In the genomic region with DNA sequence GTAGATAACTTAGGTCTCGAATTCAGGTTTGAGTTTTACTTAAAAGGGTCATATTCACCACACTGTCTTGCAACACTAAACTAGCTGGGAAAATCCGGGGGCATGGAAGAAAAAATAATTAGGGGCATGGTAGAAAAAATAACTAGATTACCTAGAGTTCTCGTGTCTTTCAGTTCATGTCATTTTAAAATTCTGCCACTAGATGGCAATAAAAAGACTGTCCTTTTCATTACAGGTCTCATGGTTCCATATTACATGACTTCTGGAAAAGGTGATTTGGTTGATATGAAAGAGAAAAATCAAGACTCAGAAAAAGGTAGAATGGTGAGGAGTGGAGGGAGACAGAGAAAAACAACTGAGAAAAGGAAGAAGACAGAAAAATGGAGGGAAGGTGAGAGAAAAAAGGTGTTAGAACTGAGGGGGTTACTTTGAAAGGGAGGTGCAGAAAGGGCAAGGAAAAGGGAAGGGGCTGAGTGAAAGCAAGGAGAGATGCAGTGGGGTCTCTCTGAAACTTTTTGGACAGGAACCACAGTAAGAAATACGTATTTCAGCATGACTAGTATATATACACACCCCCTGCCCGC, we compare ENCODE assay signal across 8 cellular contexts.
A peak's percentile ranks its signal among the peaks of the same experiment; 100 is the strongest.
DNase-seq lines count a peak whose midpoint lies in the region; ATAC-seq and TF ChIP-seq lines count a peak whose summit lies in the region.

No MANE protein-coding gene starts in this region.

- H3K4me1 Mint-ChIP-seq in endothelial cell (ENCODE audit: unreplicated experiment) = peaks cover 9% of the 10 kb centered on the region
- H3K4me1 Mint-ChIP-seq in naive thymus-derived CD4-positive, alpha-beta T cell = peaks cover 5 to 71% (median 43%) of the 10 kb centered on the region in 7 donors

- H3F3A ChIP-seq in PC-9 (ENCODE audit: insufficient read depth, low read depth) = no peaks in the 10 kb centered on the region

- no peaks in the 10 kb centered on the region for H3K4me1 ChIP-seq in PC-9 (replicated peaks; ENCODE audit: insufficient read depth)
- H3K4me1 ChIP-seq in naive thymus-derived CD4-positive, alpha-beta T cell (ENCODE audit: control insufficient read depth in 2 of 2, insufficient read depth in 2 of 2, low read length in 2 of 2) = peaks cover 7 to 41% of the 10 kb centered on the region in 2 donors

- H3K9me2 ChIP-seq in PC-9 (ENCODE audit: insufficient read depth) = no peaks in the 10 kb centered on the region

- no peaks in the 10 kb centered on the region for H3K9me3 Mint-ChIP-seq in endothelial cell (ENCODE audit: unreplicated experiment)
- no peaks in the 10 kb centered on the region for H3K9me3 Mint-ChIP-seq in naive thymus-derived CD4-positive, alpha-beta T cell

- ATAC-seq in GM18511 (IDR thresholded peaks at IDR 0.05; ENCODE audit: unreplicated experiment) (peak; percentile 75), HG03442 (IDR thresholded peaks at IDR 0.05; ENCODE audit: unreplicated experiment) (peak; percentile 68)
- peak; percentile 64 for ATAC-seq in naive thymus-derived CD4-positive, alpha-beta T cell

- H2AFZ ChIP-seq in PC-9 = no peak overlapping the region

- H3K9me3 ChIP-seq in PC-9 (ENCODE audit: insufficient read depth, low read depth) = no peaks in the 10 kb centered on the region
- H3K9me3 ChIP-seq in naive thymus-derived CD4-positive, alpha-beta T cell (ENCODE audit: control insufficient read depth in 2 of 3, low read length in 3 of 3) = no peaks in the 10 kb centered on the region

- no peaks in the 10 kb centered on the region for H3K27me3 Mint-ChIP-seq in endothelial cell (ENCODE audit: unreplicated experiment)
- H3K27me3 Mint-ChIP-seq in naive thymus-derived CD4-positive, alpha-beta T cell = no peaks in the 10 kb centered on the region

- no peaks in the 10 kb centered on the region for H3K36me3 ChIP-seq in PC-9 (ENCODE audit: low read depth)
- H3K36me3 ChIP-seq in naive thymus-derived CD4-positive, alpha-beta T cell (ENCODE audit: control insufficient read depth in 2 of 3, insufficient read depth in 3 of 3, low read length in 3 of 3) = no peaks in the 10 kb centered on the region

- no peaks in the 10 kb centered on the region for H4K20me1 ChIP-seq in PC-9 (ENCODE audit: insufficient read depth)

- intact Hi-C loops in PC-9 (cut with micrococcal nuclease; ENCODE audit: unreplicated experiment) = loop anchor here (1.0 to 10.0 kb wide), 3 partner anchors 297 to 1380 kb away; a partner anchor contains a TSS
- intact Hi-C loops in naive thymus-derived CD4-positive, alpha-beta T cell (cut with micrococcal nuclease) = loop anchor here (1.0 to 5.0 kb wide), 9 partner anchors 14 to 1384 kb away; a partner anchor contains a TSS
- intact Hi-C loops in posterior cingulate gyrus (cut with DNase I) = loop anchor here (2.0 to 10.0 kb wide), 3 partner anchors 300 to 1384 kb away; a partner anchor contains a TSS

- POLR2A ChIA-PET in PC-9 (lab: Charles Lee; ENCODE audit: unreplicated experiment) = no interaction called here
- POLR2A ChIA-PET in naive thymus-derived CD4-positive, alpha-beta T cell (lab: Charles Lee) = interaction anchor here (1.0 to 2.3 kb wide), 4 partner anchors 69 to 452 kb away, joined by 3 to 11 read pairs (median 4); no protein-coding TSS in a partner anchor

- H3K27ac Mint-ChIP-seq in endothelial cell (ENCODE audit: unreplicated experiment) = no peak overlapping the region
- H3K27ac Mint-ChIP-seq in naive thymus-derived CD4-positive, alpha-beta T cell = no peak overlapping the region

- CTCF ChIA-PET in PC-9 (lab: Charles Lee) = interaction anchor here (1.4 kb wide), 1 partner anchor 452 kb away, joined by 7 read pairs; no protein-coding TSS in a partner anchor
- CTCF ChIA-PET in naive thymus-derived CD4-positive, alpha-beta T cell (lab: Charles Lee) = interaction anchor here (0.6 to 4.1 kb wide), 11 partner anchors 13 to 539 kb away, joined by 3 to 26 read pairs (median 3); no protein-coding TSS in a partner anchor

- no peak for DNase-seq in PC-9
- no peak for DNase-seq in endothelial cell (ENCODE audit: low spot score)
- peak in 7 of 9 donors; percentile 16 to 60 (median 54) for DNase-seq in naive thymus-derived CD4-positive, alpha-beta T cell
- DNase-seq in posterior cingulate gyrus = no peak
- DNase-seq in cerebellar nuclear complex (lab: John Stamatoyannopoulos, UW) = no peak

- H3K4me3 Mint-ChIP-seq in endothelial cell (ENCODE audit: unreplicated experiment) = no peak overlapping the region
- no peak overlapping the region for H3K4me3 Mint-ChIP-seq in naive thymus-derived CD4-positive, alpha-beta T cell

- H3K4me3 ChIP-seq in PC-9 = no peak overlapping the region
- H3K4me3 ChIP-seq in naive thymus-derived CD4-positive, alpha-beta T cell (ENCODE audit: low read length) = no peak overlapping the region

- H3K36me3 Mint-ChIP-seq in endothelial cell (ENCODE audit: low read depth, unreplicated experiment) = no peaks in the 10 kb centered on the region
- H3K36me3 Mint-ChIP-seq in naive thymus-derived CD4-positive, alpha-beta T cell = peaks cover 0 to 8% (median 5%) of the 10 kb centered on the region in 5 donors

- no peaks in the 10 kb centered on the region for H3K27me3 ChIP-seq in PC-9 (ENCODE audit: insufficient read depth, low read depth)
- H3K27me3 ChIP-seq in naive thymus-derived CD4-positive, alpha-beta T cell (ENCODE audit: control insufficient read depth in 2 of 2, insufficient read depth in 2 of 2, low read length in 2 of 2) = no peaks in the 10 kb centered on the region

- H3K27ac ChIP-seq in C4-2B = no peak overlapping the region
- no peak overlapping the region for H3K27ac ChIP-seq in PC-9
- no peak overlapping the region for H3K27ac ChIP-seq in naive thymus-derived CD4-positive, alpha-beta T cell (ENCODE audit: low read depth, low read length)

- no peaks in the 10 kb centered on the region for H3K79me2 ChIP-seq in PC-9 (ENCODE audit: low read depth)

- no TSS peak for BruUV-seq in PC-9 (replicated peaks; lab: Mats Ljungman, UMichigan)

- TF ChIP-seq CTCF in C4-2B (conservative IDR thresholded peaks at IDR 0.05) (peak; percentile 36), PC-9 (conservative IDR thresholded peaks at IDR 0.05) (peak; percentile 79), endothelial cell (IDR thresholded peaks at IDR 0.05; ENCODE audit: unreplicated experiment) (peak; percentile 84)

- no peak overlapping the region for H3K4me2 ChIP-seq in PC-9

Comparison
In these comparisons a context has a peak if more than half of its experiments do, and no peak if none do; other contexts are left out.
1. DNase-seq: peak in naive thymus-derived CD4-positive, alpha-beta T cell (7 of 9); none in PC-9 (0 of 2), endothelial cell (single experiment), posterior cingulate gyrus (0 of 10) and cerebellar nuclear complex (0 of 2).
2. Peak in every context shown above with its lines, with median percentiles within 50 percentile points of each other: CTCF ChIP-seq and ATAC-seq.